Comparison of ENCODE assay signal across 19 cellular contexts in the genomic region with DNA sequence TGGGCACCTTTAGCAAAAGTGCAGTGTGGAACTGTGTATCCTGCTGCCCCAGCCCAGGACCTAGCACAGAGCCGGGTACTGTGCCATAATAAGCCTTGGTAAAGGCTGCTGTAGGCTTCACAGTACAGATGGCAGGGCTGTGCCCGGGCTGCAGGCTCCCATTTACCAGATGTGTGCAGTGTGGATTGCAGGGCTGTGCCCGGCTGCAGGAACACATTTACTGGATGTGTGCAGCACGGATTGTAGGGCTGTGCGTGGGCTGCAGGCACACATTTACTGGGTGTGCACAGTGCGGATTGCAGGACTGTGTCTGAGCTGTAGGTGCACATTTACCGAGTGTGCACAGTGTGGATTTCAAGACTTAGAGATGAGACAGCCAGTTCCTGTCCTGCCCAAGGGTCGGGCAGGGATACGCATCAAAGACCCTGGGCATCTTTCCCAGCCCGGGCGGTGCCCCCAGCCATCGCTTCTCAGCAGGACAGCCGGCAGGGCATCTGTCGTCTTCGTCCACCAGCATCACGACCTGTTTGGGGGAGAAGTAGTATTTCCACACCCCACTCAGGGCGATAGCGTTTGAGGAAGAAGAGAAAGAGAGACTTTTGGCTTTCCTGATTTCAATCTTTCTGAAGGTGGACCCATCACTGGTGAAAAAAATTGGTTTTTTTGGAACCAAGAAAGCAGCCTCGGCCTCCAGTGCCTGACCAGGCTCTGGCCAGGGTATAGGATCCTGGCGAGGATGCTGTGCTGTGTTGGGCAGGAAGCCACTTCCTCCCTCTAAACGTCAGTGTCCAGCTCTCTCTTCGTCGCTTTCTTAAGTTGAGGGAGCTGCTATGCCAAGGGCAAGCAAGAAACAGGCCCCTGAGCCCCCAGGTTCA.
DNase-seq lines count a peak whose midpoint lies in the region; ATAC-seq, FAIRE-seq and TF ChIP-seq lines count a peak whose summit lies in the region.
"Had no signal": no experiment of that assay in that cellular context is flagged by ENCODE, and none has a peak within 500 bp of the region (broad histone marks: within the 10 kb centered on the region; RNA-seq: fewer than 3 reads in every experiment).

No MANE protein-coding gene starts in this region.

- ATAC-seq in K562, result peak; percentile 19; the same call in 1 of the 3 replicates
- ATAC-seq in stimulated activated naive CD8-positive, alpha-beta T cell treated with anti-CD3 and anti-CD28 coated beads, Interleukin-15, Interleukin-2, amounts not matched to agents 100 U/mL and 50 U/mL, for 24 hours, result no peak
- no peak for ATAC-seq in T-cell (replicated peaks in 1 of 4)
- no peak for ATAC-seq in GM21515 (IDR thresholded peaks at IDR 0.05; ENCODE audit: unreplicated experiment)
- ATAC-seq: left colon had no signal

- FAIRE-seq in K562 (lab: Jason Lieb, UNC), result no peak

- WGBS in K562 (ENCODE audit: insufficient coverage, low coverage, missing lambda C conversion rate), result 82% methylated on average over 23 of the region's 23 CpGs
- 72% methylated on average over 21 of the region's 23 CpGs for WGBS in esophagus muscularis mucosa

- BruUV-seq in Caco-2 (replicated peaks; lab: Mats Ljungman, UMichigan) (no TSS peak), K562 (replicated peaks; lab: Mats Ljungman, UMichigan) (no TSS peak)

- peak overlapping the region; percentile 1 for H3K9ac ChIP-seq in HUES6 (ENCODE audit: low read length)
- peak overlapping the region in 1 of 2 experiments; percentile 36; a peak in 2 of 4 replicates for H3K9ac ChIP-seq in K562 (ENCODE audit: insufficient read depth in 1 of 2, low read depth in 2 of 2, low read length in 2 of 2)
- H3K9ac ChIP-seq: KMS-11 had no signal

- H3K4me1 ChIP-seq in Caco-2 (peaks cover 20% of the 10 kb centered on the region), HUES6 (ENCODE audit: control insufficient read depth, insufficient read depth, low read length) (peaks cover 40% of the 10 kb centered on the region; the same call in 1 of the 2 replicates), K562 (replicated peaks in 1 of 2; ENCODE audit: control insufficient read depth in 2 of 2, insufficient read depth in 2 of 2, low read length in 2 of 2) (peaks cover 0 to 22% of the 10 kb centered on the region in 2 experiments; a peak in 2 of 5 replicates), neutrophil (ENCODE audit: control insufficient read depth in 1 of 2, insufficient read depth in 1 of 2, low read depth in 1 of 2, low read length in 1 of 2) (peaks cover 22 to 27% of the 10 kb centered on the region in 2 experiments), esophagus muscularis mucosa (peaks cover 0 to 12% (median 8%) of the 10 kb centered on the region in 4 donors)
- H3K4me1 ChIP-seq: tibial nerve had no signal

- H4K20me1 ChIP-seq in K562 (replicated peaks; ENCODE audit: control insufficient read depth, insufficient read depth, low read length), result peaks cover 15% of the 10 kb centered on the region

- H3K4me1 Mint-ChIP-seq in Caco-2 (ENCODE audit: low read depth, unreplicated experiment), result peaks cover 15% of the 10 kb centered on the region
- H3K4me1 Mint-ChIP-seq in T-cell, result peaks cover 2 to 13% (median 9%) of the 10 kb centered on the region in 3 donors

- H3K27me3 ChIP-seq in Caco-2 (replicated peaks; ENCODE audit: control insufficient read depth, insufficient read depth, low read length), result no peaks in the 10 kb centered on the region
- no peaks in the 10 kb centered on the region for H3K27me3 ChIP-seq in HUES6 (ENCODE audit: control insufficient read depth, insufficient read depth, low read length)
- H3K27me3 ChIP-seq in K562 (ENCODE audit: control insufficient read depth in 2 of 2, insufficient read depth in 2 of 2, low read length in 2 of 2), result no peaks in the 10 kb centered on the region
- H3K27me3 ChIP-seq in neutrophil, result no peaks in the 10 kb centered on the region
- H3K27me3 ChIP-seq in esophagus muscularis mucosa, result no peaks in the 10 kb centered on the region
- H3K27me3 ChIP-seq: tibial nerve had no signal

- in situ Hi-C loops in K562 (cut with MboI), result no loop called here

- H3K4me2 ChIP-seq in K562 (ENCODE audit: insufficient read depth, low read length), result no peak overlapping the region
- H3K4me2 ChIP-seq: KMS-11 had no signal

- no peaks in the 10 kb centered on the region for H3K9me1 ChIP-seq in K562 (ENCODE audit: control insufficient read depth, insufficient read depth, low read length)

- H3K9me3 Mint-ChIP-seq in Caco-2 (ENCODE audit: unreplicated experiment) (no peaks in the 10 kb centered on the region), T-cell (no peaks in the 10 kb centered on the region)
- H3K9me3 Mint-ChIP-seq: HFFc6 had no signal

- no peak for DNase-seq in Caco-2
- no peak for DNase-seq in K562 (ENCODE audit: extremely low read depth in 1 of 4, low spot score in 3 of 4)
- DNase-seq in stimulated activated naive CD8-positive, alpha-beta T cell treated with anti-CD3 and anti-CD28 coated beads, Interleukin-15, Interleukin-2, amounts not matched to agents 100 U/mL and 50 U/mL, for 24 hours, result no peak
- DNase-seq in T-cell, result no peak
- no peak for DNase-seq in esophagus muscularis mucosa (ENCODE audit: extremely low spot score)
- DNase-seq: activated CD4-positive, alpha-beta T cell treated with anti-CD3 and anti-CD28 coated beads, Interleukin-2, amount 50 U/mL, for 4 hours; HFFc6; left colon; NCI-H1092; NCI-H2081 treated with DMSO at 0.1 percent for 48 hours; NCI-H510A; NK-92 treated with Interleukin-12 subunit alpha and Interleukin-12 subunit beta, amount 100 ng/mL, for 24 hours; SHP77; stimulated activated naive CD4-positive, alpha-beta T cell treated with Interleukin-2 at 50 U/mL for 16 hours had no signal

- TF ChIP-seq CTCF in Caco-2 (IDR thresholded peaks at IDR 0.05; ENCODE audit: insufficient read depth in 1 of 2, low read depth in 1 of 2, low read length in 1 of 2, severe bottlenecking in 1 of 2, unreplicated experiment in 1 of 2) (no peak), K562 (IDR thresholded peaks at IDR 0.05 in 2 of 3, conservative IDR thresholded peaks at IDR 0.05 in 1 of 3; ENCODE audit: insufficient read depth in 2 of 3, low read depth in 1 of 3, low read length in 3 of 3) (no peak), neutrophil (IDR thresholded peaks at IDR 0.05) (no peak), esophagus muscularis mucosa (IDR thresholded peaks at IDR 0.05) (no peak)

- H3K36me3 ChIP-seq in Caco-2 (ENCODE audit: control insufficient read depth, insufficient read depth, low read length) (no peaks in the 10 kb centered on the region; the same call in 1 of the 2 replicates), HUES6 (ENCODE audit: control insufficient read depth, insufficient read depth, low read length) (no peaks in the 10 kb centered on the region), K562 (ENCODE audit: control insufficient read depth, insufficient read depth, low read length) (0 out of 3 replicates have a peak, but pooled peaks cover 3% of the 10 kb centered on the region), neutrophil (no peaks in the 10 kb centered on the region), esophagus muscularis mucosa (no peaks in the 10 kb centered on the region)
- H3K36me3 ChIP-seq: tibial nerve had no signal

- H3K27ac ChIP-seq in HUES6 (ENCODE audit: low read depth, low read length) (no peak overlapping the region), K562 (ENCODE audit: extremely low read depth, low read depth, low read length) (no peak overlapping the region), neutrophil (peak overlapping the region; percentile 34), esophagus muscularis mucosa (replicated peaks in 1 of 4) (no peak overlapping the region)
- H3K27ac ChIP-seq: KMS-11 had no signal

- H2AFZ ChIP-seq in K562 (ENCODE audit: low read depth, low read length), result no peak overlapping the region

- H3K4me3 Mint-ChIP-seq in Caco-2 (ENCODE audit: unreplicated experiment) (no peak overlapping the region), T-cell (no peak overlapping the region)
- H3K4me3 Mint-ChIP-seq: HFFc6 had no signal

- TF ChIP-seq EP300 in K562 (IDR thresholded peaks at IDR 0.05; ENCODE audit: low read length) (no peak), esophagus muscularis mucosa (IDR thresholded peaks at IDR 0.05) (no peak)

- no peak for TF ChIP-seq RAD21 in K562 (CRISPR knock-in tag; conservative IDR thresholded peaks at IDR 0.05 in 1 of 2, IDR thresholded peaks at IDR 0.05 in 1 of 2)

- POLR2A ChIA-PET in Caco-2 (lab: Charles Lee) (no interaction called here), K562 (lab: Yijun Ruan, JAX) (interaction anchor here (1.0 kb wide), 1 partner anchor 20 kb away, joined by 3 read pairs; no protein-coding TSS in a partner anchor), T-cell (lab: Charles Lee) (no interaction called here)

- peaks cover 48% of the 10 kb centered on the region for H3K36me3 Mint-ChIP-seq in Caco-2 (ENCODE audit: insufficient read depth, unreplicated experiment)
- no peaks in the 10 kb centered on the region for H3K36me3 Mint-ChIP-seq in T-cell

- H3K27me3 Mint-ChIP-seq in Caco-2 (ENCODE audit: insufficient read depth, unreplicated experiment), result no peaks in the 10 kb centered on the region
- no peaks in the 10 kb centered on the region for H3K27me3 Mint-ChIP-seq in T-cell

- TF ChIP-seq POLR2A in K562 (conservative IDR thresholded peaks at IDR 0.05), result no peak
- no peak for TF ChIP-seq POLR2A in esophagus muscularis mucosa (IDR thresholded peaks at IDR 0.05; ENCODE audit: low read depth)

- CTCF ChIA-PET in Caco-2 (lab: Charles Lee), result no interaction called here
- CTCF ChIA-PET in K562 (lab: Yijun Ruan, JAX; ENCODE audit: low intra/inter-chr PET ratio), result no interaction called here
- CTCF ChIA-PET in T-cell (lab: Charles Lee), result no interaction called here

- intact Hi-C loops in Caco-2 (cut with micrococcal nuclease; ENCODE audit: unreplicated experiment) (no loop called here), K562 (cut with micrococcal nuclease) (no loop called here), esophagus muscularis mucosa (cut with DNase I) (no loop called here)

- no peaks in the 10 kb centered on the region for H3K9me3 ChIP-seq in Caco-2
- no peaks in the 10 kb centered on the region for H3K9me3 ChIP-seq in HUES6 (ENCODE audit: control insufficient read depth, insufficient read depth, low read depth, low read length)
- H3K9me3 ChIP-seq in K562 (replicated peaks; ENCODE audit: control insufficient read depth, insufficient read depth, low read depth, low read length), result no peaks in the 10 kb centered on the region
- no peaks in the 10 kb centered on the region for H3K9me3 ChIP-seq in neutrophil
- no peaks in the 10 kb centered on the region for H3K9me3 ChIP-seq in esophagus muscularis mucosa
- H3K9me3 ChIP-seq: tibial nerve had no signal

- H3K27ac Mint-ChIP-seq in Caco-2 (ENCODE audit: unreplicated experiment), result peak overlapping the region; percentile 77
- H3K27ac Mint-ChIP-seq in T-cell, result no peak overlapping the region
- H3K27ac Mint-ChIP-seq: HFFc6 had no signal

- H3K4me3 ChIP-seq in Caco-2 (ENCODE audit: low read depth, low read length), result no peak overlapping the region
- no peak overlapping the region for H3K4me3 ChIP-seq in HUES6 (ENCODE audit: low read depth, low read length)
- H3K4me3 ChIP-seq in K562, result no peak overlapping the region
- no peak overlapping the region for H3K4me3 ChIP-seq in neutrophil (ENCODE audit: low read depth in 1 of 2, low read length in 1 of 2)
- H3K4me3 ChIP-seq in esophagus muscularis mucosa, result no peak overlapping the region
- H3K4me3 ChIP-seq: tibial nerve had no signal

- H3K79me2 ChIP-seq in K562 (ENCODE audit: control insufficient read depth, insufficient read depth, low read length), result peaks cover 9% of the 10 kb centered on the region; the same call in 1 of the 3 replicates

TF ChIP-seq in K562, 482 proteins besides CTCF, POLR2A, EP300 and RAD21 (continues in another document):
- TF ChIP-seq ZNF224 (CRISPR knock-in tag; IDR thresholded peaks at IDR 0.05), result no peak
